Comparison of ENCODE assay signal across 9 cellular contexts in genomic region chr5:136221340-136221739, GRCh38. TPM values are rescaled to one million over a fixed set of nuclear protein-coding genes. Genes with fewer than 3 reads are reported as not detected.
"Had no signal": no experiment of that assay in that cellular context is flagged by ENCODE, and none has a peak within 500 bp of the region (broad histone marks: within the 10 kb centered on the region; RNA-seq: fewer than 3 reads in every experiment).

No MANE protein-coding gene starts in this region.

- DNase-seq: GDM1, GF-D8 had no signal

- H3K4me3 ChIP-seq: GM12878 had no signal

- FAIRE-seq: G401.6, GM12878, GM12891, GM12892, GM18507, GM19239 had no signal

RNA-seq across cellular contexts. Expression of gene SMIM32, which starts 28.4 kb away (rescaled TPM):
- total RNA-seq: G401, GM12878 had no signal
- polyA plus RNA-seq: GM12878 had no signal
